ENCODE assay signal across 12 cellular contexts in genomic region chr7:137081694-137082093, GRCh38.
DNase-seq lines count a peak whose midpoint lies in the region; ATAC-seq, FAIRE-seq and TF ChIP-seq lines count a peak whose summit lies in the region.
"Had no signal": no experiment of that assay in that cellular context is flagged by ENCODE, and none has a peak within 500 bp of the region (broad histone marks: within the 10 kb centered on the region; RNA-seq: fewer than 3 reads in every experiment).

No MANE protein-coding gene starts in this region.

- no peak overlapping the region for H3K27ac ChIP-seq in tibial artery

- H3K4me1 ChIP-seq in tibial artery = no peaks in the 10 kb centered on the region

- H3K4me1 Mint-ChIP-seq in HFFc6 (ENCODE audit: low read depth) = peaks cover 66% of the 10 kb centered on the region

- intact Hi-C loops in left colon (cut with DNase I, micrococcal nuclease) = no loop called here
- intact Hi-C loops in tibial artery (cut with DNase I; ENCODE audit: low total_unique reads) = no loop called here

- no peak overlapping the region for H3K4me3 Mint-ChIP-seq in HFFc6

- DNase-seq in HFFc6 (peak; percentile 82), bronchial epithelial cell (ENCODE audit: low read depth) (peak; percentile 74), left colon (peak; percentile 15 to 56), tibial artery (peak; percentile 74 to 78), middle frontal gyrus (ENCODE audit: extremely low spot score, low spot score) (no peak), RCC 7860 (ENCODE audit: low spot score) (no peak), NCI-H2107 treated with DMSO at 0.1 percent for 48 hours (lab: John Stamatoyannopoulos, UW; ENCODE audit: unreplicated experiment) (no peak)
- DNase-seq: activated naive CD4-positive, alpha-beta T cell; erythroblast; KBM-7; NCI-H526 treated with DMSO at 0.1 percent for 48 hours had no signal

- H3K36me3 ChIP-seq in bronchial epithelial cell (ENCODE audit: control insufficient read depth, insufficient read depth, low read length) (no peaks in the 10 kb centered on the region), tibial artery (no peaks in the 10 kb centered on the region)

- peak overlapping the region; percentile 64 for H3K27ac Mint-ChIP-seq in HFFc6

- H3K9me3 Mint-ChIP-seq in HFFc6 = peaks cover 4% of the 10 kb centered on the region; the same call in 1 of the 2 replicates

- no peaks in the 10 kb centered on the region for H3K27me3 Mint-ChIP-seq in HFFc6 (ENCODE audit: insufficient read depth)

- H3K36me3 Mint-ChIP-seq in HFFc6 (ENCODE audit: low read depth) = peaks cover 7% of the 10 kb centered on the region

- no peak for ATAC-seq in left colon

- TF ChIP-seq CTCF in HFFc6 (IDR thresholded peaks at IDR 0.05) (no peak), bronchial epithelial cell (IDR thresholded peaks at IDR 0.05; ENCODE audit: insufficient read depth, low read length, severe bottlenecking) (no peak), tibial artery (IDR thresholded peaks at IDR 0.05) (no peak)

- H3K27me3 ChIP-seq in bronchial epithelial cell (ENCODE audit: control insufficient read depth, insufficient read depth, low read length) = no peaks in the 10 kb centered on the region
- no peaks in the 10 kb centered on the region for H3K27me3 ChIP-seq in tibial artery

- H3K4me3 ChIP-seq in bronchial epithelial cell (ENCODE audit: low read depth, low read length) (no peak overlapping the region), tibial artery (no peak overlapping the region)

- H3K9me3 ChIP-seq in tibial artery = no peaks in the 10 kb centered on the region

- no peak for FAIRE-seq in bronchial epithelial cell (lab: Jason Lieb, UNC)
- FAIRE-seq in RCC 7860 (lab: Jason Lieb, UNC) = no peak
- FAIRE-seq: TTC549 had no signal

Comparison
In these comparisons a context has a peak if more than half of its experiments do, and no peak if none do; other contexts are left out.
1. DNase-seq: peak in HFFc6 (single experiment), bronchial epithelial cell (single experiment), left colon (2 of 2) and tibial artery (2 of 2); none in middle frontal gyrus (single experiment), RCC 7860 (single experiment) and NCI-H2107 treated with DMSO at 0.1 percent for 48 hours (single experiment).